1 cellular context compared by ENCODE assay signal in the genomic region with DNA sequence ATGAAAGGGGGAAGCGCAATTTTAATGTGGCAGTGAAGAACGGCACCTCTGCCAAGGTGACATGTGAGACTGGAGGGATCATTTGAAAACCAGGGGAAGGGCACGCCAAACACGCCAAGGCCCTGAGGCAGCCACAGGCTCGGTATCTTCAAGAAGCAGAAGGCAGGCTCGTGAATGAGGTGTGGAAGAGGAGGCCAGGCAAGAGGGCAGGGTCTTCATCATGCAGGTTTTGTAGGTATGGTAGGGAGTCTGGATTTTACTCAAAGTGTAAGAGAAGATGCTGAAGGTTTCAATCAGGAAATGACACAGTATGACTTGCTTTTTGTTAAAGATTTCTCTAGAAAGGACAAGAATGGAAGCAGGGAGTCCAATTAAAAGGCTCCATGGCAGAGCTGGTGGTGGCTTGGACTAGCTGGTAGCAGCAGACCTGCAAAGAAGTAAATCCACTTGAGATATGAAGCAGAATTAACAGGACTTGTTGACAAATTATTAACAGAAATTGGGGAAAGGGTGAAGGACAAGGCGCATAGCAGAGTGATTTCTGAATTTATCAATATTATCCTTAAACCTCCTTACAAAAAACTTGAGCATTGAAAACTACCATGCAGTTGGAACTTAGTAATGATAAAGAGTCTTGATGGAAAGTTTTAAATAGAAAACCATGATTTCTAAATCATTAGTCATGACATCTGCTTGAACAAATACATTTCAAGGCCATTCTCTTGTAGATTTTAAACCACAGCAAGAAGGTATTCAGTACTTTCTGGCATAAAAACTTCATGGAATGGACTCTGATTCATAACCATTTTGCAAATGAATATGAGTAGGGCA.
TF ChIP-seq lines count a peak whose summit lies in the region.

No MANE protein-coding gene starts in this region.

TF ChIP-seq in SK-N-SH treated with all-trans-retinoic acid at 6 μM for 48 hours, 23 proteins besides CTCF, POLR2A, EP300 and RAD21 (continued from another document):
- TF ChIP-seq ESRRG (CRISPR knock-in tag; IDR thresholded peaks at IDR 0.05): no peak
- no peak for TF ChIP-seq ZFP30 (CRISPR knock-in tag; IDR thresholded peaks at IDR 0.05)
- TF ChIP-seq ZC3H10 (CRISPR knock-in tag; IDR thresholded peaks at IDR 0.05): peak; percentile 69; the same call in 1 of the 2 replicates
- peak; percentile 73; the same call in 1 of the 2 replicates for TF ChIP-seq TOX (CRISPR knock-in tag; IDR thresholded peaks at IDR 0.05; ENCODE audit: borderline replicate concordance)
- TF ChIP-seq ZFP3 (CRISPR knock-in tag; IDR thresholded peaks at IDR 0.05): no peak
- TF ChIP-seq, protein P1, sequence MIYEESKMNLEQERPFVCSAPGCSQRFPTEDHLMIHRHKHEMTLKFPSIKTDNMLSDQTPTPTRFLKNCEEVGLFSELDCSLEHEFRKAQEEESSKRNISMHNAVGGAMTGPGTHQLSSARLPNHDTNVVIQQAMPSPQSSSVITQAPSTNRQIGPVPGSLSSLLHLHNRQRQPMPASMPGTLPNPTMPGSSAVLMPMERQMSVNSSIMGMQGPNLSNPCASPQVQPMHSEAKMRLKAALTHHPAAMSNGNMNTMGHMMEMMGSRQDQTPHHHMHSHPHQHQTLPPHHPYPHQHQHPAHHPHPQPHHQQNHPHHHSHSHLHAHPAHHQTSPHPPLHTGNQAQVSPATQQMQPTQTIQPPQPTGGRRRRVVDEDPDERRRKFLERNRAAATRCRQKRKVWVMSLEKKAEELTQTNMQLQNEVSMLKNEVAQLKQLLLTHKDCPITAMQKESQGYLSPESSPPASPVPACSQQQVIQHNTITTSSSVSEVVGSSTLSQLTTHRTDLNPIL (CRISPR knock-in tag; IDR thresholded peaks at IDR 0.05; ENCODE audit: low read depth): no peak
- TF ChIP-seq, protein P2, sequence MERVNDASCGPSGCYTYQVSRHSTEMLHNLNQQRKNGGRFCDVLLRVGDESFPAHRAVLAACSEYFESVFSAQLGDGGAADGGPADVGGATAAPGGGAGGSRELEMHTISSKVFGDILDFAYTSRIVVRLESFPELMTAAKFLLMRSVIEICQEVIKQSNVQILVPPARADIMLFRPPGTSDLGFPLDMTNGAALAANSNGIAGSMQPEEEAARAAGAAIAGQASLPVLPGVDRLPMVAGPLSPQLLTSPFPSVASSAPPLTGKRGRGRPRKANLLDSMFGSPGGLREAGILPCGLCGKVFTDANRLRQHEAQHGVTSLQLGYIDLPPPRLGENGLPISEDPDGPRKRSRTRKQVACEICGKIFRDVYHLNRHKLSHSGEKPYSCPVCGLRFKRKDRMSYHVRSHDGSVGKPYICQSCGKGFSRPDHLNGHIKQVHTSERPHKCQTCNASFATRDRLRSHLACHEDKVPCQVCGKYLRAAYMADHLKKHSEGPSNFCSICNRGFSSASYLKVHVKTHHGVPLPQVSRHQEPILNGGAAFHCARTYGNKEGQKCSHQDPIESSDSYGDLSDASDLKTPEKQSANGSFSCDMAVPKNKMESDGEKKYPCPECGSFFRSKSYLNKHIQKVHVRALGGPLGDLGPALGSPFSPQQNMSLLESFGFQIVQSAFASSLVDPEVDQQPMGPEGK (CRISPR knock-in tag; IDR thresholded peaks at IDR 0.05; ENCODE audit: borderline replicate concordance): no peak
- no peak for TF ChIP-seq CSDC2 (CRISPR knock-in tag; IDR thresholded peaks at IDR 0.05)
- TF ChIP-seq TCF4 (CRISPR knock-in tag; IDR thresholded peaks at IDR 0.05; ENCODE audit: borderline replicate concordance): no peak
- TF ChIP-seq, protein P3, sequence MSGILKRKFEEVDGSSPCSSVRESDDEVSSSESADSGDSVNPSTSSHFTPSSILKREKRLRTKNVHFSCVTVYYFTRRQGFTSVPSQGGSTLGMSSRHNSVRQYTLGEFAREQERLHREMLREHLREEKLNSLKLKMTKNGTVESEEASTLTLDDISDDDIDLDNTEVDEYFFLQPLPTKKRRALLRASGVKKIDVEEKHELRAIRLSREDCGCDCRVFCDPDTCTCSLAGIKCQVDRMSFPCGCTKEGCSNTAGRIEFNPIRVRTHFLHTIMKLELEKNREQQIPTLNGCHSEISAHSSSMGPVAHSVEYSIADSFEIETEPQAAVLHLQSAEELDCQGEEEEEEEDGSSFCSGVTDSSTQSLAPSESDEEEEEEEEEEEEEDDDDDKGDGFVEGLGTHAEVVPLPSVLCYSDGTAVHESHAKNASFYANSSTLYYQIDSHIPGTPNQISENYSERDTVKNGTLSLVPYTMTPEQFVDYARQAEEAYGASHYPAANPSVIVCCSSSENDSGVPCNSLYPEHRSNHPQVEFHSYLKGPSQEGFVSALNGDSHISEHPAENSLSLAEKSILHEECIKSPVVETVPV (CRISPR knock-in tag; IDR thresholded peaks at IDR 0.05): no peak
- no peak for TF ChIP-seq ZNF8 (CRISPR knock-in tag; IDR thresholded peaks at IDR 0.05)
- no peak for TF ChIP-seq GLIS3 (CRISPR knock-in tag; IDR thresholded peaks at IDR 0.05)
